1 cellular context compared by ENCODE assay signal in genomic region chr3:166860217-166860616, GRCh38.
TF ChIP-seq lines count a peak whose summit lies in the region.

No MANE protein-coding gene starts in this region.

TF ChIP-seq in GM12878, 131 proteins besides CTCF, POLR2A, EP300 and RAD21 (continued from another document):
- TF ChIP-seq CHD2 (IDR thresholded peaks at IDR 0.05; ENCODE audit: borderline replicate concordance, low read depth, low read length) (no peak), CBX5 (IDR thresholded peaks at IDR 0.05; ENCODE audit: low read depth) (no peak), PKNOX1 (IDR thresholded peaks at IDR 0.05) (no peak), KLF5 (IDR thresholded peaks at IDR 0.05; ENCODE audit: partially characterized antibody) (no peak), GABPA (IDR thresholded peaks at IDR 0.05; ENCODE audit: low read depth) (no peak)
TF ChIP-seq in GM12878: peak in this region for 0.
